In genomic region chr17:50397919-50398285, GRCh38 we compare ENCODE assay signal across 8 cellular contexts. TPM values are rescaled to one million over a fixed set of nuclear protein-coding genes. Genes with fewer than 3 reads are reported as not detected.
DNase-seq lines count a peak whose midpoint lies in the region; ATAC-seq, FAIRE-seq and TF ChIP-seq lines count a peak whose summit lies in the region.

No MANE protein-coding gene starts in this region.

- H3K4me3 ChIP-seq in trophoblast cell (ENCODE audit: low read depth, low read length) = no peak overlapping the region
- peak overlapping the region in 1 of 2 donors; percentile 93 for H3K4me3 ChIP-seq in uterus
- no peak overlapping the region for H3K4me3 ChIP-seq in effector memory CD4-positive, alpha-beta T cell (ENCODE audit: insufficient read depth, low read depth, low read length, poor library complexity, severe bottlenecking)

- H2BK12ac ChIP-seq in trophoblast cell (ENCODE audit: low read length) = peak overlapping the region; percentile 51

- H3K4ac ChIP-seq in trophoblast cell (ENCODE audit: low read depth, low read length) = no peak overlapping the region

- H3K9me3 Mint-ChIP-seq in effector memory CD8-positive, alpha-beta T cell = no peaks in the 10 kb centered on the region

- FAIRE-seq in H54 (lab: Jason Lieb, UNC) = no peak

- ATAC-seq in effector memory CD8-positive, alpha-beta T cell (replicated peaks) = no peak
- ATAC-seq in HG02884 (IDR thresholded peaks at IDR 0.05; ENCODE audit: unreplicated experiment) = no peak

- peaks cover 2 to 16% of the 10 kb centered on the region in 2 experiments for H3K4me1 ChIP-seq in trophoblast cell (ENCODE audit: control insufficient read depth in 1 of 2, insufficient read depth in 2 of 2, low read length in 2 of 2)
- H3K4me1 ChIP-seq in uterus = peaks cover 3 to 11% of the 10 kb centered on the region in 2 donors
- H3K4me1 ChIP-seq in effector memory CD4-positive, alpha-beta T cell (ENCODE audit: control insufficient read depth, insufficient read depth, low read length, poor library complexity, severe bottlenecking) = peaks cover 13% of the 10 kb centered on the region

- peak overlapping the region; percentile 1 for H3K18ac ChIP-seq in trophoblast cell (ENCODE audit: low read length)

- H4K12ac ChIP-seq in trophoblast cell (ENCODE audit: low read depth, low read length) = peak overlapping the region; percentile 20

- CTCF ChIA-PET in GM10248 (lab: Yijun Ruan, JAX) = interaction anchor here (0.7 to 4.7 kb wide), 47 partner anchors 9 to 469 kb away, joined by 3 to 59 read pairs (median 7); partner anchors contain the start of genes ACSF2, CHAD, EME1 and MRPL27

- H3K4me2 ChIP-seq in trophoblast cell (ENCODE audit: low read length) = peak overlapping the region; percentile 82

- H3K23ac ChIP-seq in trophoblast cell (ENCODE audit: low read length) = no peak overlapping the region

- H3K79me2 ChIP-seq in trophoblast cell (ENCODE audit: control insufficient read depth, insufficient read depth, low read length, poor library complexity) = peaks cover 15% of the 10 kb centered on the region

- no peak overlapping the region for H2BK120ac ChIP-seq in trophoblast cell (ENCODE audit: insufficient read depth, low read length, poor library complexity)

- DNase-seq in GM10248 (ENCODE audit: extremely low spot score) (peak; percentile 11), NCI-H69 (lab: John Stamatoyannopoulos, UW) (peak; percentile 29), trophoblast cell (no peak), uterus (no peak), H54 (ENCODE audit: insufficient read length, low spot score) (no peak)
- no peak for DNase-seq in effector memory CD8-positive, alpha-beta T cell
- DNase-seq in effector memory CD4-positive, alpha-beta T cell = no peak

- H2AK5ac ChIP-seq in trophoblast cell (ENCODE audit: low read length) = no peak overlapping the region

- TF ChIP-seq CTCF in GM10248 (IDR thresholded peaks at IDR 0.05; ENCODE audit: control extremely low read depth, extremely low read depth, low read depth, missing control alignments) = no peak
- no peak for TF ChIP-seq CTCF in uterus (IDR thresholded peaks at IDR 0.05)

- POLR2A ChIA-PET in GM10248 (lab: Yijun Ruan, JAX) = interaction anchor here (1.2 to 1.8 kb wide), 2 partner anchors 8 to 16 kb away, joined by 4 to 6 read pairs; no protein-coding TSS in a partner anchor

- peaks cover 0 to 14% of the 10 kb centered on the region in 2 donors for H3K27me3 Mint-ChIP-seq in effector memory CD8-positive, alpha-beta T cell

- H3K9me3 ChIP-seq in trophoblast cell (ENCODE audit: insufficient read depth, low read depth, low read length) (peaks cover 3% of the 10 kb centered on the region), uterus (no peaks in the 10 kb centered on the region)
- no peaks in the 10 kb centered on the region for H3K9me3 ChIP-seq in effector memory CD4-positive, alpha-beta T cell (ENCODE audit: control insufficient read depth, low read length)

- no peaks in the 10 kb centered on the region for H3K27me3 ChIP-seq in trophoblast cell (ENCODE audit: insufficient read depth, low read length)
- no peaks in the 10 kb centered on the region for H3K27me3 ChIP-seq in uterus
- H3K27me3 ChIP-seq in effector memory CD4-positive, alpha-beta T cell (replicated peaks; ENCODE audit: control insufficient read depth, insufficient read depth, low read length, poor library complexity, severe bottlenecking) = no peaks in the 10 kb centered on the region

- H3K4me3 Mint-ChIP-seq in effector memory CD8-positive, alpha-beta T cell = peak overlapping the region; percentile 91 to 94

- no peak overlapping the region for H3K27ac ChIP-seq in trophoblast cell (ENCODE audit: low read depth, low read length)
- peak overlapping the region in 1 of 2 donors; percentile 78 for H3K27ac ChIP-seq in uterus
- no peak overlapping the region for H3K27ac ChIP-seq in effector memory CD4-positive, alpha-beta T cell (ENCODE audit: insufficient read depth, low read length, poor library complexity, severe bottlenecking)

- H2BK5ac ChIP-seq in trophoblast cell (ENCODE audit: low read depth, low read length, poor library complexity) = no peak overlapping the region

- WGBS in trophoblast cell (ENCODE audit: extremely low coverage, insufficient coverage, insufficient read length) = no CpG with 5 or more reads among the region's 9 CpGs

- H2AFZ ChIP-seq in trophoblast cell (ENCODE audit: insufficient read depth, low read length, poor library complexity) = peak overlapping the region; percentile 27

- peak overlapping the region; percentile 29 for H3K9ac ChIP-seq in trophoblast cell (ENCODE audit: low read length)

- no peak overlapping the region for H4K91ac ChIP-seq in trophoblast cell (ENCODE audit: low read depth, low read length)

- H3K27ac Mint-ChIP-seq in effector memory CD8-positive, alpha-beta T cell = peak overlapping the region in 1 of 2 donors; percentile 97

- H3K36me3 ChIP-seq in trophoblast cell (ENCODE audit: control insufficient read depth in 1 of 2, insufficient read depth in 2 of 2, low read length in 2 of 2) (peaks cover 13 to 24% of the 10 kb centered on the region in 2 experiments), uterus (no peaks in the 10 kb centered on the region)
- peaks cover 16% of the 10 kb centered on the region for H3K36me3 ChIP-seq in effector memory CD4-positive, alpha-beta T cell (ENCODE audit: control insufficient read depth, insufficient read depth, low read length)

- intact Hi-C loops in uterus (cut with DNase I; ENCODE audit: low total_unique reads) = no loop called here

- peaks cover 34% of the 10 kb centered on the region for H3K36me3 Mint-ChIP-seq in effector memory CD8-positive, alpha-beta T cell (ENCODE audit: insufficient read depth)

- H3K79me1 ChIP-seq in trophoblast cell (ENCODE audit: low read length) = peaks cover 9% of the 10 kb centered on the region

- H3K4me1 Mint-ChIP-seq in effector memory CD8-positive, alpha-beta T cell (ENCODE audit: low read depth in 2 of 2) = peaks cover 31 to 38% of the 10 kb centered on the region in 2 donors

- no peak overlapping the region for H3K14ac ChIP-seq in trophoblast cell (ENCODE audit: low read length)

- H4K8ac ChIP-seq in trophoblast cell (ENCODE audit: low read depth, low read length) = peak overlapping the region; percentile 11

- TF ChIP-seq POLR2A in uterus (IDR thresholded peaks at IDR 0.05) (no peak), H54 (IDR thresholded peaks at IDR 0.05; ENCODE audit: low read depth, low read length) (no peak)

RNA-seq across cellular contexts. Expression of gene LRRC59, which starts 0.6 kb away (rescaled TPM):
- 135 and 138 TPM in 2 replicates for polyA plus RNA-seq in trophoblast cell (2013)
- total RNA-seq in uterus = 10 to 100 TPM; 24.1 to 62.4 (median 47.1) TPM

RNA-seq across cellular contexts. Expression of gene EME1, which starts 24.9 kb away (rescaled TPM):
- polyA plus RNA-seq in trophoblast cell (2013) = 9.1 and 9.8 TPM in 2 replicates
- total RNA-seq in uterus = 1 to 10 TPM in 2 of 4 donors, not detected in 2; 1.7 to 3.4 TPM

RNA-seq across cellular contexts. Expression of gene MRPL27, which starts 24.9 kb away (rescaled TPM):
- polyA plus RNA-seq in trophoblast cell (2013) = 64.2 and 66.2 TPM in 2 replicates
- 10 to 100 TPM; 16.4 to 72.1 (median 45.8) TPM for total RNA-seq in uterus

RNA-seq across cellular contexts. Expression of gene ACSF2, which starts 28.1 kb away (rescaled TPM):
- 70.4 and 74.8 TPM in 2 replicates for polyA plus RNA-seq in trophoblast cell (2013)
- 10 to 100 TPM; 16.7 to 60.6 (median 45.7) TPM for total RNA-seq in uterus

RNA-seq across cellular contexts. Expression of gene XYLT2, which starts 52.0 kb away (rescaled TPM):
- 11.4 and 11.5 TPM in 2 replicates for polyA plus RNA-seq in trophoblast cell (2013)
- 10 to 100 TPM; 23.5 to 34.0 (median 28.5) TPM for total RNA-seq in uterus

Comparison
In these comparisons a context has a peak if more than half of its experiments do, and no peak if none do; other contexts are left out.
1. DNase-seq: peak in GM10248 (single experiment) and NCI-H69 (single experiment); none in effector memory CD8-positive, alpha-beta T cell (0 of 3), trophoblast cell (0 of 2), uterus (0 of 2), H54 (single experiment) and effector memory CD4-positive, alpha-beta T cell (0 of 3).